ENCODE assay signal across 14 cellular contexts in genomic region chr4:4422856-4423485, GRCh38.
"Had no signal": no experiment of that assay in that cellular context is flagged by ENCODE, and none has a peak within 500 bp of the region (broad histone marks: within the 10 kb centered on the region; RNA-seq: fewer than 3 reads in every experiment).

No MANE protein-coding gene starts in this region.

- H3K4me1 ChIP-seq: breast epithelium, esophagus muscularis mucosa had no signal

- H3K9me3 ChIP-seq: breast epithelium, esophagus muscularis mucosa had no signal

- H3K4me3 ChIP-seq: breast epithelium, esophagus muscularis mucosa, lung had no signal

- ATAC-seq: activated CD4-positive, alpha-beta T cell treated with anti-CD3 and anti-CD28 coated beads for 36 hours; stimulated activated naive CD8-positive, alpha-beta T cell treated with anti-CD3 and anti-CD28 coated beads, Interleukin-15, Interleukin-2, amounts not matched to agents 100 U/mL and 50 U/mL, for 24 hours; T-cell had no signal

- H3K9me3 Mint-ChIP-seq: activated naive CD8-positive, alpha-beta T cell treated with anti-CD3 and anti-CD28 coated beads, Interleukin-2, amount 10 ng/mL, durations not matched to agents 7 days and 5 days; immature natural killer cell; naive B cell; T-cell had no signal

- H3K4me3 Mint-ChIP-seq: activated CD4-positive, alpha-beta T cell treated with anti-CD3 and anti-CD28 coated beads for 36 hours; activated naive CD8-positive, alpha-beta T cell treated with anti-CD3 and anti-CD28 coated beads, Interleukin-2, amount 10 ng/mL, durations not matched to agents 7 days and 5 days; immature natural killer cell; naive B cell; T-cell had no signal

- H3K4me1 Mint-ChIP-seq: immature natural killer cell had no signal

- H3K36me3 ChIP-seq: breast epithelium had no signal

- DNase-seq: activated CD4-positive, alpha-beta T cell treated with anti-CD3 and anti-CD28 coated beads for 36 hours; activated gamma-delta T cell; activated naive CD8-positive, alpha-beta T cell treated with anti-CD3 and anti-CD28 coated beads, Interleukin-2, amount 10 ng/mL, durations not matched to agents 7 days and 5 days; anterior cingulate cortex; immature natural killer cell; naive B cell; stimulated activated CD4-positive, alpha-beta T cell treated with anti-CD3 and anti-CD28 coated beads, Interleukin-12 subunit alpha, Interleukin-12 subunit beta, amount 100 ng/mL, for 4 hours; stimulated activated naive CD8-positive, alpha-beta T cell treated with anti-CD3 and anti-CD28 coated beads, Interleukin-15, Interleukin-2, amounts not matched to agents 100 U/mL and 50 U/mL, for 24 hours; T1000 had no signal

- H3K27me3 Mint-ChIP-seq: activated CD4-positive, alpha-beta T cell treated with anti-CD3 and anti-CD28 coated beads for 36 hours; activated naive CD8-positive, alpha-beta T cell treated with anti-CD3 and anti-CD28 coated beads, Interleukin-2, amount 10 ng/mL, durations not matched to agents 7 days and 5 days; naive B cell; progenitor cell of endocrine pancreas; T-cell had no signal

- H3K27ac Mint-ChIP-seq: activated CD4-positive, alpha-beta T cell treated with anti-CD3 and anti-CD28 coated beads for 36 hours; activated naive CD8-positive, alpha-beta T cell treated with anti-CD3 and anti-CD28 coated beads, Interleukin-2, amount 10 ng/mL, durations not matched to agents 7 days and 5 days; naive B cell had no signal

- H3K27me3 ChIP-seq: breast epithelium, esophagus muscularis mucosa had no signal

- H3K27ac ChIP-seq: breast epithelium, esophagus muscularis mucosa had no signal
